27 cellular contexts compared by ENCODE assay signal in genomic region chrX:125709532-125709931, GRCh38.
"Had no signal": no experiment of that assay in that cellular context is flagged by ENCODE, and none has a peak within 500 bp of the region (broad histone marks: within the 10 kb centered on the region; RNA-seq: fewer than 3 reads in every experiment).

No MANE protein-coding gene starts in this region.

- H3K36me3 ChIP-seq: colonic mucosa, esophagus muscularis mucosa, esophagus squamous epithelium, gastrocnemius medialis, gastroesophageal sphincter, heart left ventricle, heart right ventricle had no signal

- DNase-seq: colonic mucosa; cortex of kidney; dermis blood vessel endothelial cell; dorsolateral prefrontal cortex; effector CD4-positive, alpha-beta T cell; effector CD8-positive, alpha-beta T cell; effector memory CD4-positive, alpha-beta T cell; effector memory CD8-positive, alpha-beta T cell; endodermal cell; erythroblast; esophagus squamous epithelium; foreskin fibroblast; foreskin keratinocyte; foreskin melanocyte; gastrocnemius medialis; glutamatergic neuron; head of caudate nucleus; heart left ventricle; heart right ventricle had no signal

- ATAC-seq: effector memory CD8-positive, alpha-beta T cell; esophagus mucosa; foreskin keratinocyte; gastrocnemius medialis; gastroesophageal sphincter; heart left ventricle; heart right ventricle had no signal

- H3K27me3 Mint-ChIP-seq: dendritic cell treated with granulocyte-macrophage colony-stimulating factor and Interleukin-4, amounts not matched to agents 40 ng/mL and 50 ng/mL, for 4 days; effector memory CD8-positive, alpha-beta T cell had no signal

- H3K9me3 ChIP-seq: colonic mucosa, esophagus muscularis mucosa, gastrocnemius medialis, gastroesophageal sphincter, heart left ventricle had no signal

- H3K27ac Mint-ChIP-seq: dendritic cell treated with granulocyte-macrophage colony-stimulating factor and Interleukin-4, amounts not matched to agents 40 ng/mL and 50 ng/mL, for 4 days; effector memory CD8-positive, alpha-beta T cell; endodermal cell had no signal

- H3K27ac ChIP-seq: colonic mucosa, dorsolateral prefrontal cortex, epithelial cell of prostate, esophagus muscularis mucosa, esophagus squamous epithelium, foreskin keratinocyte, gastrocnemius medialis, gastroesophageal sphincter, heart left ventricle, heart right ventricle had no signal

- H3K9me3 Mint-ChIP-seq: effector memory CD8-positive, alpha-beta T cell; endodermal cell had no signal

- FAIRE-seq: colon, endometrium, endothelial cell of umbilical vein had no signal

- H3K4me1 Mint-ChIP-seq: endodermal cell had no signal

- H3K27me3 ChIP-seq: colonic mucosa, esophagus muscularis mucosa, esophagus squamous epithelium, foreskin keratinocyte, gastrocnemius medialis, gastroesophageal sphincter, heart left ventricle, heart right ventricle had no signal

- H3K4me3 ChIP-seq: colonic mucosa, dorsolateral prefrontal cortex, esophagus muscularis mucosa, esophagus squamous epithelium, gastrocnemius medialis, gastroesophageal sphincter, heart left ventricle, heart right ventricle had no signal

- H3K4me1 ChIP-seq: colonic mucosa, esophagus muscularis mucosa, esophagus squamous epithelium, foreskin keratinocyte, gastrocnemius medialis, gastroesophageal sphincter, heart left ventricle, heart right ventricle had no signal

- H3K4me3 Mint-ChIP-seq: dendritic cell treated with granulocyte-macrophage colony-stimulating factor and Interleukin-4, amounts not matched to agents 40 ng/mL and 50 ng/mL, for 4 days; effector memory CD8-positive, alpha-beta T cell; endodermal cell had no signal
